18 cellular contexts compared by ENCODE assay signal in genomic region chr7:82723411-82723810, GRCh38.
A peak's percentile ranks its signal among the peaks of the same experiment; 100 is the strongest.
DNase-seq lines count a peak whose midpoint lies in the region; ATAC-seq and TF ChIP-seq lines count a peak whose summit lies in the region.
"Had no signal": no experiment of that assay in that cellular context is flagged by ENCODE, and none has a peak within 500 bp of the region (broad histone marks: within the 10 kb centered on the region; RNA-seq: fewer than 3 reads in every experiment).

No MANE protein-coding gene starts in this region.

- H3K4me3 ChIP-seq in AG10803 (ENCODE audit: low read length) (no peak overlapping the region), GM23248 (no peak overlapping the region), SK-N-SH (ENCODE audit: low read depth in 2 of 2, low read length in 1 of 2) (no peak overlapping the region)
- H3K4me3 ChIP-seq: BLaER1 treated with 17β-estradiol and CSF1 and Interleukin-3, amounts not matched to agents 10 nM and 100 nM; SJCRH30 had no signal

- H3K9me2 ChIP-seq in GM23248 (ENCODE audit: insufficient read depth) = no peaks in the 10 kb centered on the region
- H3K9me2 ChIP-seq in SK-N-SH = no peaks in the 10 kb centered on the region

- H3K27me3 Mint-ChIP-seq in WTC11 (ENCODE audit: low read depth) (no peaks in the 10 kb centered on the region), CD14-positive monocyte (ENCODE audit: low read depth in 3 of 3) (peaks cover 0 to 1% (median 0%) of the 10 kb centered on the region in 3 donors)
- H3K27me3 Mint-ChIP-seq: CD8-positive, alpha-beta memory T cell had no signal

- H3K4me1 ChIP-seq in GM23248 (ENCODE audit: insufficient read depth) (peaks cover 7% of the 10 kb centered on the region), SK-N-SH (ENCODE audit: control insufficient read depth in 1 of 2, insufficient read depth in 2 of 2, low read depth in 1 of 2, low read length in 1 of 2) (peaks cover 0 to 8% of the 10 kb centered on the region in 2 experiments; a peak in 2 of 4 replicates)

- H3K79me2 ChIP-seq in GM23248 (ENCODE audit: insufficient read depth) (no peaks in the 10 kb centered on the region), SK-N-SH (ENCODE audit: insufficient read depth) (no peaks in the 10 kb centered on the region)

- H3K9me3 ChIP-seq in GM23248 (ENCODE audit: low read depth) (no peaks in the 10 kb centered on the region), SK-N-SH (no peaks in the 10 kb centered on the region)
- H3K9me3 ChIP-seq: SJCRH30 had no signal

- H4K20me1 ChIP-seq in GM23248 (ENCODE audit: insufficient read depth) (no peaks in the 10 kb centered on the region), SK-N-SH (ENCODE audit: insufficient read depth) (no peaks in the 10 kb centered on the region)
- H4K20me1 ChIP-seq: BLaER1 treated with 17β-estradiol and CSF1 and Interleukin-3, amounts not matched to agents 10 nM and 100 nM had no signal

- no peak overlapping the region for H3K27ac Mint-ChIP-seq in WTC11
- no peak overlapping the region for H3K27ac Mint-ChIP-seq in CD14-positive monocyte
- H3K27ac Mint-ChIP-seq: CD8-positive, alpha-beta memory T cell had no signal

- 97 to 100% methylated on average over 1 of the region's 1 CpG for WGBS in GM23248 (ENCODE audit: low coverage in 1 of 2, low lambda C conversion rate in 2 of 2, missing lambda C conversion rate in 2 of 2), 2 experiments
- 51% methylated on average over 1 of the region's 1 CpG for WGBS in SK-N-SH (ENCODE audit: low lambda C conversion rate)

- TF ChIP-seq CTCF in AG10803 (conservative IDR thresholded peaks at IDR 0.05; ENCODE audit: low read length) (no peak), WTC11 (IDR thresholded peaks at IDR 0.05) (no peak), SK-N-SH (IDR thresholded peaks at IDR 0.05) (no peak), CD14-positive monocyte (IDR thresholded peaks at IDR 0.05) (no peak)

- peak; percentile 16; the same call in 1 of the 2 replicates for ATAC-seq in WTC11
- peak; percentile 42 for ATAC-seq in left colon

- no peak for TF ChIP-seq EP300 in SK-N-SH (IDR thresholded peaks at IDR 0.05; ENCODE audit: borderline replicate concordance in 1 of 2, low read depth in 1 of 2, low read length in 1 of 2)

- in situ Hi-C loops in GM23248 (cut with MboI) = no loop called here

- H3F3A ChIP-seq in GM23248 (ENCODE audit: insufficient read depth) (no peaks in the 10 kb centered on the region), SK-N-SH (replicated peaks; ENCODE audit: insufficient read depth) (no peaks in the 10 kb centered on the region)

- no peak overlapping the region for H3K4me3 Mint-ChIP-seq in WTC11
- H3K4me3 Mint-ChIP-seq in CD14-positive monocyte = no peak overlapping the region
- H3K4me3 Mint-ChIP-seq: CD8-positive, alpha-beta memory T cell had no signal

- DNase-seq in AG10803 (ENCODE audit: low read depth) (peak; percentile 22), GM23248 (peak; percentile 49), WTC11 (ENCODE audit: low spot score) (no peak), left colon (no peak), SK-N-SH (no peak), CD14-positive monocyte (ENCODE audit: low spot score) (no peak)
- no peak for DNase-seq in stimulated activated CD4-positive, alpha-beta T cell treated with anti-CD3 and anti-CD28 coated beads, Interleukin-4, amount 100 ng/mL, for 1 hour
- DNase-seq in stimulated activated CD4-positive, alpha-beta T cell treated with anti-CD3 and anti-CD28 coated beads, Interleukin-12 subunit alpha, Interleukin-12 subunit beta, amount 100 ng/mL, for 4 hours = no peak
- DNase-seq: CD8-positive, alpha-beta memory T cell; HCEC 1CT; Kasumi-1; MM.1S; NCI-H1092 treated with DMSO at 0.1 percent for 48 hours; NCI-H2081 treated with DMSO at 0.1 percent for 48 hours; NCI-H510A; RPMI8226 had no signal

- intact Hi-C loops in left colon (cut with DNase I, micrococcal nuclease) (loop anchor here in 1 of 2 donors (10.0 kb wide), 1 partner anchor 119 kb away; no protein-coding TSS in a partner anchor), CD14-positive monocyte (cut with micrococcal nuclease) (no loop called here)

- H3K4me2 ChIP-seq in GM23248 (ENCODE audit: unreplicated experiment) (no peak overlapping the region), SK-N-SH (no peak overlapping the region)

- H3K27me3 ChIP-seq in GM23248 (replicated peaks; ENCODE audit: insufficient read depth) = no peaks in the 10 kb centered on the region
- H3K27me3 ChIP-seq in SK-N-SH (ENCODE audit: insufficient read depth) = no peaks in the 10 kb centered on the region
- H3K27me3 ChIP-seq: BLaER1 treated with 17β-estradiol and CSF1 and Interleukin-3, amounts not matched to agents 10 nM and 100 nM; SJCRH30 had no signal

- H3K36me3 ChIP-seq in GM23248 (ENCODE audit: low read depth) (no peaks in the 10 kb centered on the region), SK-N-SH (replicated peaks in 1 of 2; ENCODE audit: control insufficient read depth in 1 of 2, insufficient read depth in 2 of 2, low read length in 1 of 2) (no peaks in the 10 kb centered on the region)
- H3K36me3 ChIP-seq: BLaER1 treated with 17β-estradiol and CSF1 and Interleukin-3, amounts not matched to agents 10 nM and 100 nM; SJCRH30 had no signal

- H3K27ac ChIP-seq in GM23248 (no peak overlapping the region), SK-N-SH (ENCODE audit: low read depth in 2 of 2, low read length in 1 of 2) (no peak overlapping the region)
- H3K27ac ChIP-seq: BLaER1 treated with 17β-estradiol and CSF1 and Interleukin-3, amounts not matched to agents 10 nM and 100 nM; SJCRH30 had no signal

- H3K9ac ChIP-seq in GM23248 (no peak overlapping the region), SK-N-SH (no peak overlapping the region)
- H3K9ac ChIP-seq: BLaER1 treated with 17β-estradiol and CSF1 and Interleukin-3, amounts not matched to agents 10 nM and 100 nM had no signal

- H2AFZ ChIP-seq in GM23248 (0 out of 2 replicates have a peak overlapping the region, but pooled peaks have one; percentile 4), SK-N-SH (ENCODE audit: low read depth) (no peak overlapping the region)

- POLR2A ChIA-PET in WTC11 (lab: Charles Lee) (no interaction called here), SK-N-SH (lab: Yijun Ruan, JAX) (no interaction called here)

- CTCF ChIA-PET in WTC11 (lab: Charles Lee) = interaction anchor here (0.9 to 2.0 kb wide), 3 partner anchors 99 to 242 kb away, joined by 3 to 7 read pairs (median 5); no protein-coding TSS in a partner anchor
- CTCF ChIA-PET in SK-N-SH (lab: Yijun Ruan, JAX) = interaction anchor here (0.7 to 3.3 kb wide), 9 partner anchors 10 to 1240 kb away, joined by 3 to 23 read pairs (median 6); no protein-coding TSS in a partner anchor

- peaks cover 9% of the 10 kb centered on the region; the same call in 1 of the 2 replicates for H3K9me3 Mint-ChIP-seq in WTC11
- no peaks in the 10 kb centered on the region for H3K9me3 Mint-ChIP-seq in CD14-positive monocyte

- no peak for TF ChIP-seq RAD21 in SK-N-SH (IDR thresholded peaks at IDR 0.05; ENCODE audit: low read length)

- no peaks in the 10 kb centered on the region for H3K36me3 Mint-ChIP-seq in WTC11
- H3K36me3 Mint-ChIP-seq in CD14-positive monocyte = no peaks in the 10 kb centered on the region
- H3K36me3 Mint-ChIP-seq: CD8-positive, alpha-beta memory T cell had no signal

- peaks cover 13% of the 10 kb centered on the region for H3K4me1 Mint-ChIP-seq in WTC11
- H3K4me1 Mint-ChIP-seq in CD14-positive monocyte = no peaks in the 10 kb centered on the region
- H3K4me1 Mint-ChIP-seq: CD8-positive, alpha-beta memory T cell had no signal

TF ChIP-seq in WTC11, 78 proteins besides CTCF, POLR2A, EP300 and RAD21 (continues in another document):
- no peak for TF ChIP-seq USF2 (CRISPR knock-in tag; IDR thresholded peaks at IDR 0.05)
- TF ChIP-seq FOXK1 (CRISPR knock-in tag; IDR thresholded peaks at IDR 0.05) = no peak
- TF ChIP-seq, protein P1, sequence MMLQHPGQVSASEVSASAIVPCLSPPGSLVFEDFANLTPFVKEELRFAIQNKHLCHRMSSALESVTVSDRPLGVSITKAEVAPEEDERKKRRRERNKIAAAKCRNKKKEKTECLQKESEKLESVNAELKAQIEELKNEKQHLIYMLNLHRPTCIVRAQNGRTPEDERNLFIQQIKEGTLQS (CRISPR knock-in tag; conservative IDR thresholded peaks at IDR 0.05) = no peak
- TF ChIP-seq JAZF1 (CRISPR knock-in tag; IDR thresholded peaks at IDR 0.05) = no peak

TF ChIP-seq in SK-N-SH, 30 proteins besides CTCF, POLR2A, EP300 and RAD21:
- TF ChIP-seq REST (IDR thresholded peaks at IDR 0.05; ENCODE audit: low read depth, low read length) (no peak), NFIC (IDR thresholded peaks at IDR 0.05; ENCODE audit: borderline replicate concordance) (no peak), SIN3A (IDR thresholded peaks at IDR 0.05; ENCODE audit: borderline replicate concordance, low read depth, low read length) (no peak), TAF1 (IDR thresholded peaks at IDR 0.05; ENCODE audit: borderline replicate concordance, low read depth, low read length) (no peak)

Comparison
In these comparisons a context has a peak if more than half of its experiments do, and no peak if none do; other contexts are left out.
1. DNase-seq: peak in AG10803 (single experiment) and GM23248 (single experiment); none in WTC11 (single experiment), left colon (0 of 2), SK-N-SH (single experiment), CD14-positive monocyte (single experiment), stimulated activated CD4-positive, alpha-beta T cell treated with anti-CD3 and anti-CD28 coated beads, Interleukin-4, amount 100 ng/mL, for 1 hour (single experiment) and stimulated activated CD4-positive, alpha-beta T cell treated with anti-CD3 and anti-CD28 coated beads, Interleukin-12 subunit alpha, Interleukin-12 subunit beta, amount 100 ng/mL, for 4 hours (single experiment).